8 cellular contexts compared by ENCODE assay signal in genomic region chr2:37377187-37377532, GRCh38. TPM values are rescaled to one million over a fixed set of nuclear protein-coding genes. Genes with fewer than 3 reads are reported as not detected.
DNase-seq lines count a peak whose midpoint lies in the region; ATAC-seq and TF ChIP-seq lines count a peak whose summit lies in the region.

No MANE protein-coding gene starts in this region.

- no peaks in the 10 kb centered on the region for H3F3A ChIP-seq in PC-3 (ENCODE audit: low read length, unreplicated experiment)

- POLR2A ChIA-PET in PC-3 (lab: Charles Lee; ENCODE audit: unreplicated experiment) = no interaction called here

- H3K27ac ChIP-seq in PC-3 (ENCODE audit: low read length) (peak overlapping the region; percentile 76), mesenchymal stem cell (ENCODE audit: low read length, poor library complexity, severe bottlenecking) (no peak overlapping the region)

- peaks cover 9% of the 10 kb centered on the region for H3K27me3 Mint-ChIP-seq in progenitor cell of endocrine pancreas

- H4K91ac ChIP-seq in mesenchymal stem cell (ENCODE audit: low read length) = no peak overlapping the region

- no peak overlapping the region for H2BK120ac ChIP-seq in mesenchymal stem cell (ENCODE audit: low read depth, low read length)

- no peak overlapping the region for H3K4me3 Mint-ChIP-seq in progenitor cell of endocrine pancreas (ENCODE audit: low read depth)

- DNase-seq in Daoy (ENCODE audit: low read depth) (peak; percentile 82), PC-3 (peak; percentile 66), mesenchymal stem cell (peak; percentile 19), progenitor cell of endocrine pancreas (ENCODE audit: low spot score, unreplicated experiment) (no peak), UCSD-AML1 (lab: John Stamatoyannopoulos, UW; ENCODE audit: unreplicated experiment) (no peak), NCI-H2227 treated with DMSO at 0.1 percent for 48 hours (lab: John Stamatoyannopoulos, UW) (no peak)

- H3K27ac Mint-ChIP-seq in progenitor cell of endocrine pancreas = no peak overlapping the region

- H3K36me3 Mint-ChIP-seq in progenitor cell of endocrine pancreas (ENCODE audit: insufficient read depth) = no peaks in the 10 kb centered on the region

- no peak overlapping the region for H2BK5ac ChIP-seq in mesenchymal stem cell (ENCODE audit: low read depth, low read length, poor library complexity, severe bottlenecking)

- no peaks in the 10 kb centered on the region for H3K4me1 Mint-ChIP-seq in progenitor cell of endocrine pancreas (ENCODE audit: low read depth)

- no peak overlapping the region for H4K8ac ChIP-seq in mesenchymal stem cell (ENCODE audit: low read length)

- BruUV-seq in PC-3 (replicated peaks; lab: Mats Ljungman, UMichigan) = TSS peak; percentile 94

- no peak overlapping the region for H3K4ac ChIP-seq in mesenchymal stem cell (ENCODE audit: low read depth in 1 of 2, low read length in 2 of 2)

- H2AK5ac ChIP-seq in mesenchymal stem cell (ENCODE audit: low read length, severe bottlenecking) = no peak overlapping the region

- no peak overlapping the region for H3K9ac ChIP-seq in PC-3 (ENCODE audit: low read length)
- peak overlapping the region; percentile 80 for H3K9ac ChIP-seq in mesenchymal stem cell (ENCODE audit: low read length)

- no peak overlapping the region for H3K14ac ChIP-seq in mesenchymal stem cell (ENCODE audit: low read length in 2 of 2)

- H3K9me3 ChIP-seq in PC-3 (ENCODE audit: low read length) = no peaks in the 10 kb centered on the region
- no peaks in the 10 kb centered on the region for H3K9me3 ChIP-seq in mesenchymal stem cell (ENCODE audit: control insufficient read depth, low read length)

- H3K4me3 ChIP-seq in PC-3 (ENCODE audit: low read length) (peak overlapping the region; percentile 48), mesenchymal stem cell (ENCODE audit: insufficient read depth in 1 of 2, low read depth in 1 of 2, low read length in 2 of 2) (peak overlapping the region in 1 of 2 experiments; percentile 57)

- peak overlapping the region; percentile 67 for H3K4me2 ChIP-seq in PC-3 (ENCODE audit: low read length)
- H3K4me2 ChIP-seq in mesenchymal stem cell (ENCODE audit: low read length, poor library complexity, severe bottlenecking) = no peak overlapping the region

- no peaks in the 10 kb centered on the region for H3K79me1 ChIP-seq in mesenchymal stem cell (replicated peaks; ENCODE audit: low read length, poor library complexity, severe bottlenecking)

- H3K36me3 ChIP-seq in PC-3 (ENCODE audit: low read depth, low read length) (no peaks in the 10 kb centered on the region), mesenchymal stem cell (ENCODE audit: control insufficient read depth in 1 of 2, insufficient read depth in 2 of 2, low read depth in 1 of 2, low read length in 2 of 2) (peaks cover 0 to 6% of the 10 kb centered on the region in 2 experiments)

- intact Hi-C loops in PC-3 (cut with micrococcal nuclease) = loop anchor here (2.0 to 5.0 kb wide), 2 partner anchors 35 to 52 kb away; partner anchors contain the start of genes PRKD3 and QPCT

- H3K79me2 ChIP-seq in PC-3 (ENCODE audit: low read length) = no peaks in the 10 kb centered on the region

- TF ChIP-seq CTCF in PC-3 (conservative IDR thresholded peaks at IDR 0.05; ENCODE audit: low read depth, low read length) (no peak), progenitor cell of endocrine pancreas (IDR thresholded peaks at IDR 0.05; ENCODE audit: unreplicated experiment) (no peak)

- H3K9me2 ChIP-seq in PC-3 (replicated peaks; ENCODE audit: low read length) = no peaks in the 10 kb centered on the region

- H2BK15ac ChIP-seq in mesenchymal stem cell (ENCODE audit: low read depth, poor library complexity, severe bottlenecking) = no peak overlapping the region

- peaks cover 45% of the 10 kb centered on the region for H3K4me1 ChIP-seq in PC-3 (ENCODE audit: insufficient read depth, low read length)
- peaks cover 10% of the 10 kb centered on the region for H3K4me1 ChIP-seq in mesenchymal stem cell (ENCODE audit: control insufficient read depth, insufficient read depth, low read depth, low read length)

- H3K23ac ChIP-seq in mesenchymal stem cell (ENCODE audit: low read length in 2 of 2) = no peak overlapping the region

- H2AFZ ChIP-seq in PC-3 (ENCODE audit: low read length) (0 out of 2 replicates have a peak overlapping the region, but pooled peaks have one; percentile 4), mesenchymal stem cell (ENCODE audit: low read depth, low read length) (no peak overlapping the region)

- H3K18ac ChIP-seq in mesenchymal stem cell (ENCODE audit: low read depth in 1 of 2, low read length in 2 of 2) = no peak overlapping the region

- H2BK12ac ChIP-seq in mesenchymal stem cell (ENCODE audit: low read length in 2 of 2) = no peak overlapping the region

- peak; percentile 44 for ATAC-seq in GM21619 (IDR thresholded peaks at IDR 0.05; ENCODE audit: unreplicated experiment)
- ATAC-seq in PC-3 = peak; percentile 59
- ATAC-seq in HG02642 (IDR thresholded peaks at IDR 0.05; ENCODE audit: poor library complexity, unreplicated experiment) = no peak

- H3K9me3 Mint-ChIP-seq in progenitor cell of endocrine pancreas (ENCODE audit: low read depth) = no peaks in the 10 kb centered on the region

- 58% methylated on average over 3 of the region's 3 CpGs for WGBS in mesenchymal stem cell

- no peaks in the 10 kb centered on the region for H3K27me3 ChIP-seq in PC-3 (ENCODE audit: low read length)
- H3K27me3 ChIP-seq in mesenchymal stem cell (ENCODE audit: control insufficient read depth in 1 of 2, insufficient read depth in 1 of 2, low read length in 2 of 2) = no peaks in the 10 kb centered on the region

- no peaks in the 10 kb centered on the region for H4K20me1 ChIP-seq in PC-3 (ENCODE audit: low read length)

- CTCF ChIA-PET in PC-3 (lab: Charles Lee) = interaction anchor here (1.0 to 1.5 kb wide), 2 partner anchors 14 to 500 kb away, joined by 3 read pairs; no protein-coding TSS in a partner anchor

RNA-seq across cellular contexts. Expression of gene QPCT, which starts 32.7 kb away (rescaled TPM):
- total RNA-seq in Daoy (2014; rRNA removed; shearing (Covaris generic)) = 27.8 and 42.6 TPM in 2 replicates
- total RNA-seq in PC-3 (2014; rRNA removed) (not detected in 2 replicates), progenitor cell of endocrine pancreas (2.7 TPM in 2 replicates)
- polyA plus RNA-seq in mesenchymal stem cell (2013, experiment 1 of 2) = 9.6 TPM
- polyA plus RNA-seq in mesenchymal stem cell (2013, experiment 2 of 2) = 10.1 TPM

RNA-seq across cellular contexts. Expression of gene PRKD3, which starts 52.5 kb away (rescaled TPM):
- total RNA-seq in Daoy (2014; rRNA removed; shearing (Covaris generic)) = 70.6 and 102 TPM in 2 replicates
- total RNA-seq in PC-3 (2014; rRNA removed) (26.4 and 27.2 TPM in 2 replicates), progenitor cell of endocrine pancreas (56.6 and 56.7 TPM in 2 replicates)
- 15.0 TPM for polyA plus RNA-seq in mesenchymal stem cell (2013, experiment 1 of 2)
- 15.8 TPM for polyA plus RNA-seq in mesenchymal stem cell (2013, experiment 2 of 2)

Comparison
In these comparisons a context has a peak if more than half of its experiments do, and no peak if none do; other contexts are left out.
1. DNase-seq: peak in Daoy (single experiment), PC-3 (single experiment) and mesenchymal stem cell (single experiment); none in progenitor cell of endocrine pancreas (single experiment), UCSD-AML1 (single experiment) and NCI-H2227 treated with DMSO at 0.1 percent for 48 hours (single experiment).